In genomic region chr11:10385696-10386095, GRCh38 we compare ENCODE assay signal across 19 cellular contexts.
DNase-seq lines count a peak whose midpoint lies in the region; FAIRE-seq and TF ChIP-seq lines count a peak whose summit lies in the region.
"Had no signal": no experiment of that assay in that cellular context is flagged by ENCODE, and none has a peak within 500 bp of the region (broad histone marks: within the 10 kb centered on the region; RNA-seq: fewer than 3 reads in every experiment).

No MANE protein-coding gene starts in this region.

- H3K27me3 Mint-ChIP-seq in activated T-helper 1 cell treated with anti-CD3 and anti-CD28 coated beads, Interleukin-12 subunit alpha, Interleukin-12 subunit beta, Interleukin-2, Interleukin-4 antibody, amounts not matched to agents 30 ng/mL and 10 ng/mL and 1 ng/mL, durations not matched to agents 14 hours and 24 hours and 36 hours (ENCODE audit: insufficient read depth): peaks cover 8% of the 10 kb centered on the region

- no peak overlapping the region for H3K4me3 Mint-ChIP-seq in activated T-helper 1 cell treated with anti-CD3 and anti-CD28 coated beads, Interleukin-12 subunit alpha, Interleukin-12 subunit beta, Interleukin-2, Interleukin-4 antibody, amounts not matched to agents 30 ng/mL and 10 ng/mL and 1 ng/mL, durations not matched to agents 14 hours and 24 hours and 36 hours
- H3K4me3 Mint-ChIP-seq: CD4-positive, alpha-beta T cell; WTC11 had no signal

- TF ChIP-seq CTCF in foreskin fibroblast (IDR thresholded peaks at IDR 0.05; ENCODE audit: low read depth, low read length): no peak

- no peaks in the 10 kb centered on the region for H3K4me1 Mint-ChIP-seq in activated T-helper 1 cell treated with anti-CD3 and anti-CD28 coated beads, Interleukin-12 subunit alpha, Interleukin-12 subunit beta, Interleukin-2, Interleukin-4 antibody, amounts not matched to agents 30 ng/mL and 10 ng/mL and 1 ng/mL, durations not matched to agents 14 hours and 24 hours and 36 hours (ENCODE audit: low read depth)

- H3K9me3 Mint-ChIP-seq in activated T-helper 1 cell treated with anti-CD3 and anti-CD28 coated beads, Interleukin-12 subunit alpha, Interleukin-12 subunit beta, Interleukin-2, Interleukin-4 antibody, amounts not matched to agents 30 ng/mL and 10 ng/mL and 1 ng/mL, durations not matched to agents 14 hours and 24 hours and 36 hours: no peaks in the 10 kb centered on the region
- H3K9me3 Mint-ChIP-seq: CD4-positive, alpha-beta T cell had no signal

- no peak overlapping the region for H3K4me3 ChIP-seq in foreskin fibroblast (ENCODE audit: low read depth in 1 of 2, low read length in 2 of 2)
- H3K4me3 ChIP-seq: tibial artery had no signal

- intact Hi-C loops in posterior vena cava (cut with DNase I): no loop called here
- intact Hi-C loops in activated T-helper 1 cell treated with anti-CD3 and anti-CD28 coated beads, Interleukin-12 subunit alpha, Interleukin-12 subunit beta, Interleukin-2, Interleukin-4 antibody, amounts not matched to agents 30 ng/mL and 10 ng/mL and 1 ng/mL, durations not matched to agents 14 hours and 24 hours and 36 hours (cut with micrococcal nuclease): no loop called here

- H3K27ac Mint-ChIP-seq in activated T-helper 1 cell treated with anti-CD3 and anti-CD28 coated beads, Interleukin-12 subunit alpha, Interleukin-12 subunit beta, Interleukin-2, Interleukin-4 antibody, amounts not matched to agents 30 ng/mL and 10 ng/mL and 1 ng/mL, durations not matched to agents 14 hours and 24 hours and 36 hours: no peak overlapping the region
- H3K27ac Mint-ChIP-seq: CD4-positive, alpha-beta T cell; WTC11 had no signal

- DNase-seq in activated CD8-positive, alpha-beta memory T cell treated with anti-CD3 and anti-CD28 coated beads for 24 hours: peak; percentile 21
- no peak for DNase-seq in activated CD8-positive, alpha-beta memory T cell treated with anti-CD3 and anti-CD28 coated beads, Interleukin-2, amount 50 U/mL, for 4 hours
- DNase-seq in foreskin fibroblast (peak; percentile 76 to 80), posterior vena cava (ENCODE audit: low spot score) (peak; percentile 85), urothelium cell line (ENCODE audit: low spot score) (no peak), NCI-H345 (lab: John Stamatoyannopoulos, UW) (no peak), putamen (ENCODE audit: low spot score) (no peak)
- no peak for DNase-seq in activated T-helper 1 cell treated with anti-CD3 and anti-CD28 coated beads, Interleukin-12 subunit alpha, Interleukin-12 subunit beta, Interleukin-2, Interleukin-4 antibody, amounts not matched to agents 30 ng/mL and 10 ng/mL and 1 ng/mL, durations not matched to agents 14 hours and 24 hours and 36 hours (ENCODE audit: low spot score)
- DNase-seq: 8988T; activated effector memory CD4-positive, alpha-beta T cell treated with anti-CD3 and anti-CD28 coated beads, Interleukin-2, amount 50 U/mL, for 16 hours; amygdala; CD4-positive, alpha-beta T cell; cerebellar nuclear complex; KG1; NCI-H1105 treated with DMSO at 0.1 percent for 48 hours; stimulated activated CD4-positive, alpha-beta T cell treated with anti-CD3 and anti-CD28 coated beads, Interleukin-4, amount 100 ng/mL, for 24 hours; tibial artery had no signal

- H3K36me3 Mint-ChIP-seq in activated T-helper 1 cell treated with anti-CD3 and anti-CD28 coated beads, Interleukin-12 subunit alpha, Interleukin-12 subunit beta, Interleukin-2, Interleukin-4 antibody, amounts not matched to agents 30 ng/mL and 10 ng/mL and 1 ng/mL, durations not matched to agents 14 hours and 24 hours and 36 hours (ENCODE audit: low read depth): no peaks in the 10 kb centered on the region

- FAIRE-seq in urothelium cell line (lab: Jason Lieb, UNC): peak; percentile 65
- FAIRE-seq: endometrium had no signal

Comparison
In these comparisons a context has a peak if more than half of its experiments do, and no peak if none do; other contexts are left out.
1. DNase-seq: peak in activated CD8-positive, alpha-beta memory T cell treated with anti-CD3 and anti-CD28 coated beads for 24 hours (single experiment), foreskin fibroblast (2 of 2) and posterior vena cava (single experiment); none in activated CD8-positive, alpha-beta memory T cell treated with anti-CD3 and anti-CD28 coated beads, Interleukin-2, amount 50 U/mL, for 4 hours (single experiment), urothelium cell line (single experiment), NCI-H345 (single experiment), putamen (single experiment) and activated T-helper 1 cell treated with anti-CD3 and anti-CD28 coated beads, Interleukin-12 subunit alpha, Interleukin-12 subunit beta, Interleukin-2, Interleukin-4 antibody, amounts not matched to agents 30 ng/mL and 10 ng/mL and 1 ng/mL, durations not matched to agents 14 hours and 24 hours and 36 hours (single experiment).